17 cellular contexts compared by ENCODE assay signal in genomic region chr7:101590663-101591435, GRCh38. TPM values are rescaled to one million over a fixed set of nuclear protein-coding genes. Genes with fewer than 3 reads are reported as not detected.
"Had no signal": no experiment of that assay in that cellular context is flagged by ENCODE, and none has a peak within 500 bp of the region (broad histone marks: within the 10 kb centered on the region; RNA-seq: fewer than 3 reads in every experiment).

No MANE protein-coding gene starts in this region.

- H3K36me3 ChIP-seq: stomach, thoracic aorta had no signal

- H3K4me1 Mint-ChIP-seq: activated naive CD8-positive, alpha-beta T cell treated with anti-CD3 and anti-CD28 coated beads for 36 hours had no signal

- H3K27ac Mint-ChIP-seq: activated naive CD8-positive, alpha-beta T cell treated with anti-CD3 and anti-CD28 coated beads for 36 hours; natural killer cell had no signal

- H3K36me3 Mint-ChIP-seq: activated naive CD8-positive, alpha-beta T cell treated with anti-CD3 and anti-CD28 coated beads for 36 hours; natural killer cell had no signal

- H3K27me3 ChIP-seq: stomach had no signal

- H3K4me3 Mint-ChIP-seq: activated naive CD8-positive, alpha-beta T cell treated with anti-CD3 and anti-CD28 coated beads for 36 hours; natural killer cell had no signal

- ATAC-seq: natural killer cell had no signal

- DNase-seq: activated CD4-positive, alpha-beta T cell treated with anti-CD3 and anti-CD28 coated beads, Interleukin-2, amount 50 U/mL, for 1 hour; activated gamma-delta T cell treated with Interleukin-2 at 50 U/mL for 16 hours; activated naive CD8-positive, alpha-beta T cell treated with anti-CD3 and anti-CD28 coated beads for 36 hours; activated T-cell treated with anti-CD3 and anti-CD28 coated beads, Interleukin-2, amount 50 U/mL, for 48 hours; anterior cingulate cortex; effector CD4-positive, alpha-beta T cell; foreskin melanocyte; natural killer cell; occipital lobe; stimulated activated CD4-positive, alpha-beta T cell treated with anti-CD3 and anti-CD28 coated beads, Interleukin-4, amount 100 ng/mL, for 1 hour; stimulated activated CD8-positive, alpha-beta memory T cell treated with anti-CD3 and anti-CD28 coated beads, Interleukin-4, amount 100 ng/mL, for 48 hours; stomach; T-helper 1 cell had no signal

- H3K27me3 Mint-ChIP-seq: activated naive CD8-positive, alpha-beta T cell treated with anti-CD3 and anti-CD28 coated beads for 36 hours had no signal

- H3K9me3 ChIP-seq: stomach, thoracic aorta had no signal

- H3K27ac ChIP-seq: stomach, thoracic aorta had no signal

- H3K9me3 Mint-ChIP-seq: activated naive CD8-positive, alpha-beta T cell treated with anti-CD3 and anti-CD28 coated beads for 36 hours; natural killer cell had no signal

- H3K4me3 ChIP-seq: stomach, thoracic aorta had no signal

RNA-seq across cellular contexts. Expression of gene MYL10, which starts 38.2 kb away (rescaled TPM):
- total RNA-seq: activated naive CD8-positive, alpha-beta T cell treated with anti-CD3 and anti-CD28 coated beads for 36 hours; bronchial epithelial cell; endothelial cell of umbilical vein; mucosa of gallbladder; natural killer cell; occipital lobe; stomach; thoracic aorta had no signal
